1 cellular context compared by ENCODE assay signal in genomic region chr1:15834406-15835204, GRCh38.
TF ChIP-seq lines count a peak whose summit lies in the region.

No MANE protein-coding gene starts in this region.

TF ChIP-seq in HEK293, 187 proteins besides CTCF, POLR2A, EP300 and RAD21 (continued from another document and continues in another):
- TF ChIP-seq PRDM10 (tag by site-specific recombination; IDR thresholded peaks at IDR 0.05) (peak; percentile 67; the same call in 1 of the 2 replicates), KLF8 (tag by site-specific recombination; IDR thresholded peaks at IDR 0.05) (peak; percentile 96), ZNF555 (tag by site-specific recombination; conservative IDR thresholded peaks at IDR 0.05) (no peak), ZIC2 (tag by site-specific recombination; IDR thresholded peaks at IDR 0.05) (peak; percentile 89), HOXA7 (CRISPR knock-in tag; IDR thresholded peaks at IDR 0.05; ENCODE audit: borderline replicate concordance) (no peak), ZSCAN18 (tag by site-specific recombination; IDR thresholded peaks at IDR 0.05) (no peak), ZNF423 (tag by site-specific recombination; IDR thresholded peaks at IDR 0.05) (peak; percentile 72), ZFHX2 (tag by site-specific recombination; conservative IDR thresholded peaks at IDR 0.05) (peak; percentile 97), ZNF600 (tag by site-specific recombination; IDR thresholded peaks at IDR 0.05) (peak; percentile 82), ZNF146 (tag by site-specific recombination; IDR thresholded peaks at IDR 0.05) (0 out of 2 replicates have a peak, but pooled peaks have one; percentile 3), ZNF394 (tag by site-specific recombination; IDR thresholded peaks at IDR 0.05; ENCODE audit: borderline replicate concordance) (peak; percentile 20), ATF2 (tag by site-specific recombination; IDR thresholded peaks at IDR 0.05; ENCODE audit: low read depth) (peak; percentile 28; the same call in 1 of the 2 replicates), KLF7 (tag by site-specific recombination; IDR thresholded peaks at IDR 0.05; ENCODE audit: borderline replicate concordance) (peak; percentile 84), FEZF1 (tag by site-specific recombination; IDR thresholded peaks at IDR 0.05) (peak; percentile 99), ZNF449 (tag by site-specific recombination; IDR thresholded peaks at IDR 0.05) (peak; percentile 90), ZNF561 (tag by site-specific recombination; IDR thresholded peaks at IDR 0.05; ENCODE audit: borderline replicate concordance) (peak; percentile 75; the same call in 1 of the 2 replicates), ZNF391 (tag by site-specific recombination; IDR thresholded peaks at IDR 0.05; ENCODE audit: borderline replicate concordance, low read depth) (peak; percentile 57; the same call in 1 of the 2 replicates), HIC1 (tag by site-specific recombination; IDR thresholded peaks at IDR 0.05) (peak; percentile 76; the same call in 1 of the 2 replicates), ZNF18 (tag by site-specific recombination; IDR thresholded peaks at IDR 0.05) (peak; percentile 64), ZNF302 (tag by site-specific recombination; IDR thresholded peaks at IDR 0.05; ENCODE audit: low read depth) (no peak), ZBTB8A (tag by site-specific recombination; IDR thresholded peaks at IDR 0.05) (peak; percentile 100), ZNF37A (tag by site-specific recombination; IDR thresholded peaks at IDR 0.05) (no peak), ZNF10 (tag by site-specific recombination; IDR thresholded peaks at IDR 0.05) (peak; percentile 52; the same call in 1 of the 2 replicates), ZNF514 (tag by site-specific recombination; IDR thresholded peaks at IDR 0.05) (no peak), ZNF624 (tag by site-specific recombination; IDR thresholded peaks at IDR 0.05) (no peak), ZBTB48 (tag by site-specific recombination; IDR thresholded peaks at IDR 0.05) (peak; percentile 42; the same call in 1 of the 2 replicates), ZSCAN30 (tag by site-specific recombination; IDR thresholded peaks at IDR 0.05) (peak; percentile 91), SP3 (tag by site-specific recombination; IDR thresholded peaks at IDR 0.05) (peak; percentile 78), KLF1 (tag by site-specific recombination; IDR thresholded peaks at IDR 0.05) (peak; percentile 75), PRDM4 (tag by site-specific recombination; IDR thresholded peaks at IDR 0.05) (peak; percentile 80), ZNF76 (tag by site-specific recombination; IDR thresholded peaks at IDR 0.05; ENCODE audit: borderline replicate concordance, low read depth) (peak; percentile 62), ZNF433 (tag by site-specific recombination; IDR thresholded peaks at IDR 0.05; ENCODE audit: low read depth) (no peak), ZNF654 (tag by site-specific recombination; IDR thresholded peaks at IDR 0.05; ENCODE audit: low read depth) (no peak), ZEB2 (tag by site-specific recombination; IDR thresholded peaks at IDR 0.05) (peak; percentile 82), ZNF692 (tag by site-specific recombination; IDR thresholded peaks at IDR 0.05) (peak; percentile 98), ZNF610 (tag by site-specific recombination; IDR thresholded peaks at IDR 0.05; ENCODE audit: borderline replicate concordance) (peak; percentile 70; the same call in 1 of the 2 replicates), ZNF518A (tag by site-specific recombination; conservative IDR thresholded peaks at IDR 0.05; ENCODE audit: low read depth) (peak; percentile 11; the same call in 1 of the 2 replicates)
